In the genomic region with DNA sequence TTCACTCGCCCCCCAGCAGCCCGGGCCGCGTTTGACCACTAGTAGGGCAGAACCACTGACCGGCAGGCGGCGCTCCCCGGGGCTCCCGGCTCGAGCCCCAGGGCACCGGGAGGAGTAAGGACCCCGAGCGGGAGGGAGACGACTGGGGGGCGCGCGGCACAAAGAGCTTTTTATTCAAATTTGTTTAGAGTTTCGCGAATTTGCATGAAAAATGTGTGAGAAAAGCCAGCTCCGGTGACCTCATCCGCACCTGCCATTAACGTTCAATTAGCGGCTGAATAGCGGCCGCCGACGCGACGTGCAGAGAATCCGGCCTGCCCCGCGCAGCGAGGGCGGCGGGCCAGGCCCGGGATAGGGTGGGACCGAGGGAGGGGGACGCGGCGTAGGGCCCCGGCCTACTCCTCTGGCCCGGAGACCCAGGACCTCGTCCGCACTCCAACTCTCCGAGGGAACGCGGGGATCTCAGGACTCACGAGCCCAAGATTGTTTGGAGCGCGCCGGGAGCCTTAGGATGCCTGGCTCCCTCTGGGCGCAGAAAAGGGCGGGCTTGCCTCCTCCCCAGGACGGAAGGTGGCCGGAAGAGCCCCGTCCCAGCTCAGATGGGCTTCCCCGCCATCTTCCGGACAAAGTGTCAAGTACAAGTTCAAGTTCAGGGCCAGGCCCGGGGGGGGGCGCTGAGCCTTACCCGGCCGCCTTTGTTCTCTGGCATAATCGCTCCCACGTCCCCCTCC, we compare ENCODE assay signal across 8 cellular contexts.
DNase-seq lines count a peak whose midpoint lies in the region; ATAC-seq and TF ChIP-seq lines count a peak whose summit lies in the region.

No MANE protein-coding gene starts in this region.

- H3K9me3 ChIP-seq in BE2C (no peaks in the 10 kb centered on the region), iPS-18c (ENCODE audit: control insufficient read depth, insufficient read depth, low read length) (peaks cover 2% of the 10 kb centered on the region)

- no peaks in the 10 kb centered on the region for H3K27me3 ChIP-seq in BE2C

- peak; percentile 82 for DNase-seq in BE2C
- DNase-seq in NCI-H526 treated with DMSO at 0.1 percent for 48 hours (lab: John Stamatoyannopoulos, UW), result peak; percentile 65
- DNase-seq in astrocyte of the cerebellum (ENCODE audit: low read depth), result no peak
- DNase-seq in stimulated activated naive CD8-positive, alpha-beta T cell treated with anti-CD3 and anti-CD28 coated beads, Interleukin-15, Interleukin-2, amounts not matched to agents 100 U/mL and 50 U/mL, for 24 hours, result peak; percentile 57
- DNase-seq in posterior vena cava (ENCODE audit: low spot score), result no peak

- peak; percentile 76 for TF ChIP-seq CTCF in BE2C (IDR thresholded peaks at IDR 0.05; ENCODE audit: low read depth, low read length)
- peak; percentile 41 for TF ChIP-seq CTCF in astrocyte of the cerebellum (IDR thresholded peaks at IDR 0.05; ENCODE audit: low read depth, low read length, missing control alignments)

- intact Hi-C loops in posterior vena cava (cut with DNase I), result no loop called here

- H3K4me1 ChIP-seq in BE2C, result peaks cover 4% of the 10 kb centered on the region; the same call in 1 of the 2 replicates

- H3K36me3 ChIP-seq in BE2C, result peaks cover 24% of the 10 kb centered on the region

- ATAC-seq in GM18511 (IDR thresholded peaks at IDR 0.05; ENCODE audit: unreplicated experiment), result peak; percentile 80
- peak; percentile 44 for ATAC-seq in HG03103 (IDR thresholded peaks at IDR 0.05; ENCODE audit: low read depth, unreplicated experiment)
- peak; percentile 72 for ATAC-seq in stimulated activated naive CD8-positive, alpha-beta T cell treated with anti-CD3 and anti-CD28 coated beads, Interleukin-15, Interleukin-2, amounts not matched to agents 100 U/mL and 50 U/mL, for 24 hours

- in situ Hi-C loops in astrocyte of the cerebellum (cut with HindIII; ENCODE audit: low sequenced_read_pairs), result no loop called here

- H3K4me3 ChIP-seq in BE2C (ENCODE audit: low read depth, low read length), result peak overlapping the region; percentile 74
- peak overlapping the region; percentile 27 for H3K4me3 ChIP-seq in astrocyte of the cerebellum (ENCODE audit: low read depth, low read length)
- peak overlapping the region; percentile 40; the same call in 1 of the 2 replicates for H3K4me3 ChIP-seq in iPS-18c (ENCODE audit: insufficient read depth, low read depth, low read length)

Comparison
In these comparisons a context has a peak if more than half of its experiments do, and no peak if none do; other contexts are left out.
1. DNase-seq: peak in BE2C (single experiment), NCI-H526 treated with DMSO at 0.1 percent for 48 hours (single experiment) and stimulated activated naive CD8-positive, alpha-beta T cell treated with anti-CD3 and anti-CD28 coated beads, Interleukin-15, Interleukin-2, amounts not matched to agents 100 U/mL and 50 U/mL, for 24 hours (single experiment); none in astrocyte of the cerebellum (single experiment) and posterior vena cava (single experiment).
2. Peak in every context shown above with its lines, with median percentiles within 50 percentile points of each other: H3K4me3 ChIP-seq and ATAC-seq.